ENCODE assay signal across 7 cellular contexts in genomic region chr2:74037379-74037860, GRCh38. TPM values are rescaled to one million over a fixed set of nuclear protein-coding genes. Genes with fewer than 3 reads are reported as not detected.
DNase-seq lines count a peak whose midpoint lies in the region; ATAC-seq and TF ChIP-seq lines count a peak whose summit lies in the region.

No MANE protein-coding gene starts in this region.

- DNase-seq in SKM-1 (lab: John Stamatoyannopoulos, UW; ENCODE audit: unreplicated experiment) (peak; percentile 94), medulla oblongata (ENCODE audit: extremely low spot score) (peak; percentile 85), osteoblast (ENCODE audit: insufficient read length, low spot score, missing footprints) (no peak)
- DNase-seq in activated CD4-positive, alpha-beta memory T cell treated with anti-CD3 and anti-CD28 coated beads, Interleukin-2, amount 10 ng/mL, durations not matched to agents 7 days and 5 days, result no peak
- DNase-seq in stimulated activated CD4-positive, alpha-beta T cell treated with anti-CD3 and anti-CD28 coated beads, Interleukin-1b, Interleukin-23, amount 100 ng/mL, for 48 hours, result no peak

- no peaks in the 10 kb centered on the region for H3K9me3 ChIP-seq in osteoblast (ENCODE audit: low read depth, low read length)

- H3K9me3 Mint-ChIP-seq in activated CD4-positive, alpha-beta memory T cell treated with anti-CD3 and anti-CD28 coated beads, Interleukin-2, amount 10 ng/mL, durations not matched to agents 7 days and 5 days, result no peaks in the 10 kb centered on the region

- H3K27me3 Mint-ChIP-seq in activated CD4-positive, alpha-beta memory T cell treated with anti-CD3 and anti-CD28 coated beads, Interleukin-2, amount 10 ng/mL, durations not matched to agents 7 days and 5 days, result no peaks in the 10 kb centered on the region

- H4K20me1 ChIP-seq in osteoblast (ENCODE audit: insufficient read depth, low read length), result peaks cover 45% of the 10 kb centered on the region

- no peak overlapping the region for H3K27ac Mint-ChIP-seq in activated CD4-positive, alpha-beta memory T cell treated with anti-CD3 and anti-CD28 coated beads, Interleukin-2, amount 10 ng/mL, durations not matched to agents 7 days and 5 days

- no peaks in the 10 kb centered on the region for H3K36me3 ChIP-seq in osteoblast (ENCODE audit: insufficient read depth, low read length)

- H3K36me3 Mint-ChIP-seq in activated CD4-positive, alpha-beta memory T cell treated with anti-CD3 and anti-CD28 coated beads, Interleukin-2, amount 10 ng/mL, durations not matched to agents 7 days and 5 days (ENCODE audit: low read depth), result peaks cover 5% of the 10 kb centered on the region

- POLR2A ChIA-PET in activated CD4-positive, alpha-beta memory T cell treated with anti-CD3 and anti-CD28 coated beads, Interleukin-2, amount 10 ng/mL, durations not matched to agents 7 days and 5 days (lab: Charles Lee), result no interaction called here

- H3K4me3 ChIP-seq in osteoblast (ENCODE audit: insufficient read depth, low read length), result no peak overlapping the region

- peaks cover 2% of the 10 kb centered on the region for H3K4me1 ChIP-seq in osteoblast (ENCODE audit: insufficient read depth, low read length)

- no peak for TF ChIP-seq CTCF in osteoblast (IDR thresholded peaks at IDR 0.05; ENCODE audit: extremely low read depth, low read depth, low read length)

- no peak overlapping the region for H3K4me2 ChIP-seq in osteoblast (ENCODE audit: insufficient read depth, low read length)

- peaks cover 16% of the 10 kb centered on the region for H3K79me2 ChIP-seq in osteoblast (ENCODE audit: insufficient read depth, low read length)

- H2AFZ ChIP-seq in osteoblast (ENCODE audit: low read length), result no peak overlapping the region

- H3K4me1 Mint-ChIP-seq in activated CD4-positive, alpha-beta memory T cell treated with anti-CD3 and anti-CD28 coated beads, Interleukin-2, amount 10 ng/mL, durations not matched to agents 7 days and 5 days, result peaks cover 51% of the 10 kb centered on the region

- CTCF ChIA-PET in activated CD4-positive, alpha-beta memory T cell treated with anti-CD3 and anti-CD28 coated beads, Interleukin-2, amount 10 ng/mL, durations not matched to agents 7 days and 5 days (lab: Charles Lee), result no interaction called here

- H3K27ac ChIP-seq in osteoblast (ENCODE audit: low read depth, low read length), result no peak overlapping the region

- no peak overlapping the region for H3K4me3 Mint-ChIP-seq in activated CD4-positive, alpha-beta memory T cell treated with anti-CD3 and anti-CD28 coated beads, Interleukin-2, amount 10 ng/mL, durations not matched to agents 7 days and 5 days

- ATAC-seq in GM18858 (IDR thresholded peaks at IDR 0.05; ENCODE audit: unreplicated experiment) (peak; percentile 35), HG02885 (IDR thresholded peaks at IDR 0.05; ENCODE audit: poor library complexity, unreplicated experiment) (peak; percentile 59)

- no peaks in the 10 kb centered on the region for H3K27me3 ChIP-seq in osteoblast (ENCODE audit: insufficient read depth, low read length)

RNA-seq across cellular contexts. Expression of gene TET3, which starts 52.7 kb away (rescaled TPM):
- 4.7 and 8.0 TPM in 2 replicates for total RNA-seq in osteoblast
- 10 to 100 TPM; 10.1 to 10.7 TPM for total RNA-seq in activated CD4-positive, alpha-beta memory T cell treated with anti-CD3 and anti-CD28 coated beads, Interleukin-2, amount 10 ng/mL, durations not matched to agents 7 days and 5 days

Comparison
In these comparisons a context has a peak if more than half of its experiments do, and no peak if none do; other contexts are left out.
1. DNase-seq: peak in SKM-1 (single experiment) and medulla oblongata (single experiment); none in osteoblast (single experiment), activated CD4-positive, alpha-beta memory T cell treated with anti-CD3 and anti-CD28 coated beads, Interleukin-2, amount 10 ng/mL, durations not matched to agents 7 days and 5 days (single experiment) and stimulated activated CD4-positive, alpha-beta T cell treated with anti-CD3 and anti-CD28 coated beads, Interleukin-1b, Interleukin-23, amount 100 ng/mL, for 48 hours (single experiment).